In genomic region chr1:147211577-147211976, GRCh38 we compare ENCODE assay signal across 29 cellular contexts.
"Had no signal": no experiment of that assay in that cellular context is flagged by ENCODE, and none has a peak within 500 bp of the region (broad histone marks: within the 10 kb centered on the region; RNA-seq: fewer than 3 reads in every experiment).

No MANE protein-coding gene starts in this region.

- H3K27ac ChIP-seq: ascending aorta, breast epithelium, cardiac muscle cell, colonic mucosa, esophagus muscularis mucosa, foreskin keratinocyte, gastrocnemius medialis, heart left ventricle had no signal

- H3K4me1 ChIP-seq: ascending aorta, colonic mucosa, foreskin keratinocyte, gastrocnemius medialis had no signal

- H3K27me3 ChIP-seq: ascending aorta, breast epithelium, cardiac muscle cell, colonic mucosa, esophagus muscularis mucosa, foreskin keratinocyte, gastrocnemius medialis, heart left ventricle had no signal

- H3K9me3 ChIP-seq: ascending aorta, breast epithelium, colonic mucosa, esophagus muscularis mucosa, gastrocnemius medialis, heart left ventricle had no signal

- H3K9me3 Mint-ChIP-seq: activated CD4-positive, alpha-beta memory T cell treated with anti-CD3 and anti-CD28 coated beads for 36 hours; activated CD4-positive, alpha-beta T cell treated with anti-CD3 and anti-CD28 coated beads, Interleukin-2, amount 10 ng/mL, durations not matched to agents 24 days and 14 days; activated naive CD4-positive, alpha-beta T cell treated with anti-CD3 and anti-CD28 coated beads, Interleukin-2, amount 10 ng/mL, durations not matched to agents 7 days and 5 days; activated naive CD4-positive, alpha-beta T cell treated with anti-CD3 and anti-CD28 coated beads, Interleukin-2, amount 50 U/mL, for 72 hours; activated naive CD8-positive, alpha-beta T cell treated with anti-CD3 and anti-CD28 coated beads, Interleukin-2, amount 10 ng/mL, durations not matched to agents 7 days and 5 days; activated T-cell treated with anti-CD3 and anti-CD28 coated beads, Interleukin-2, amount 50 U/mL, for 72 hours had no signal

- H3K4me3 Mint-ChIP-seq: activated CD4-positive, alpha-beta memory T cell treated with anti-CD3 and anti-CD28 coated beads for 36 hours; activated CD4-positive, alpha-beta T cell treated with anti-CD3 and anti-CD28 coated beads for 36 hours; activated CD4-positive, alpha-beta T cell treated with anti-CD3 and anti-CD28 coated beads, Interleukin-2, amount 10 ng/mL, durations not matched to agents 24 days and 14 days; activated CD8-positive, alpha-beta memory T cell treated with anti-CD3 and anti-CD28 coated beads, Interleukin-2, amount 10 ng/mL, durations not matched to agents 7 days and 5 days; activated CD8-positive, alpha-beta T cell treated with anti-CD3 and anti-CD28 coated beads, Interleukin-2, amount 10 ng/mL, durations not matched to agents 7 days and 5 days; activated naive CD4-positive, alpha-beta T cell treated with anti-CD3 and anti-CD28 coated beads, Interleukin-2, amount 10 ng/mL, durations not matched to agents 7 days and 5 days; activated naive CD8-positive, alpha-beta T cell treated with anti-CD3 and anti-CD28 coated beads, Interleukin-2, amount 10 ng/mL, durations not matched to agents 7 days and 5 days; activated T-cell treated with anti-CD3 and anti-CD28 coated beads, Interleukin-2, amount 50 U/mL, for 72 hours; brain had no signal

- H3K27ac Mint-ChIP-seq: activated CD4-positive, alpha-beta memory T cell treated with anti-CD3 and anti-CD28 coated beads for 36 hours; activated CD4-positive, alpha-beta T cell treated with anti-CD3 and anti-CD28 coated beads for 36 hours; activated CD4-positive, alpha-beta T cell treated with anti-CD3 and anti-CD28 coated beads, Interleukin-2, amount 10 ng/mL, durations not matched to agents 24 days and 14 days; activated CD8-positive, alpha-beta memory T cell treated with anti-CD3 and anti-CD28 coated beads, Interleukin-2, amount 10 ng/mL, durations not matched to agents 7 days and 5 days; activated CD8-positive, alpha-beta T cell treated with anti-CD3 and anti-CD28 coated beads, Interleukin-2, amount 10 ng/mL, durations not matched to agents 7 days and 5 days; activated naive CD4-positive, alpha-beta T cell treated with anti-CD3 and anti-CD28 coated beads, Interleukin-2, amount 10 ng/mL, durations not matched to agents 7 days and 5 days; activated naive CD4-positive, alpha-beta T cell treated with anti-CD3 and anti-CD28 coated beads, Interleukin-2, amount 50 U/mL, for 72 hours; activated naive CD8-positive, alpha-beta T cell treated with anti-CD3 and anti-CD28 coated beads, Interleukin-2, amount 10 ng/mL, durations not matched to agents 7 days and 5 days; activated T-cell treated with anti-CD3 and anti-CD28 coated beads, Interleukin-2, amount 50 U/mL, for 72 hours; brain had no signal

- H3K4me3 ChIP-seq: ascending aorta, breast epithelium, cardiac muscle cell, colonic mucosa, esophagus muscularis mucosa, gastrocnemius medialis, heart left ventricle had no signal

- H3K4me1 Mint-ChIP-seq: activated CD4-positive, alpha-beta T cell treated with anti-CD3 and anti-CD28 coated beads for 36 hours; activated CD4-positive, alpha-beta T cell treated with anti-CD3 and anti-CD28 coated beads, Interleukin-2, amount 10 ng/mL, durations not matched to agents 24 days and 14 days; activated CD8-positive, alpha-beta memory T cell treated with anti-CD3 and anti-CD28 coated beads, Interleukin-2, amount 10 ng/mL, durations not matched to agents 7 days and 5 days; activated naive CD4-positive, alpha-beta T cell treated with anti-CD3 and anti-CD28 coated beads, Interleukin-2, amount 10 ng/mL, durations not matched to agents 7 days and 5 days; activated naive CD8-positive, alpha-beta T cell treated with anti-CD3 and anti-CD28 coated beads, Interleukin-2, amount 10 ng/mL, durations not matched to agents 7 days and 5 days; brain had no signal

- H3K27me3 Mint-ChIP-seq: activated CD4-positive, alpha-beta memory T cell treated with anti-CD3 and anti-CD28 coated beads for 36 hours; activated CD4-positive, alpha-beta T cell treated with anti-CD3 and anti-CD28 coated beads for 36 hours; activated CD8-positive, alpha-beta memory T cell treated with anti-CD3 and anti-CD28 coated beads, Interleukin-2, amount 10 ng/mL, durations not matched to agents 7 days and 5 days; activated naive CD8-positive, alpha-beta T cell treated with anti-CD3 and anti-CD28 coated beads, Interleukin-2, amount 10 ng/mL, durations not matched to agents 7 days and 5 days; brain had no signal

- H3K36me3 Mint-ChIP-seq: activated CD4-positive, alpha-beta memory T cell treated with anti-CD3 and anti-CD28 coated beads for 36 hours; activated CD8-positive, alpha-beta memory T cell treated with anti-CD3 and anti-CD28 coated beads, Interleukin-2, amount 10 ng/mL, durations not matched to agents 7 days and 5 days; activated naive CD4-positive, alpha-beta T cell treated with anti-CD3 and anti-CD28 coated beads, Interleukin-2, amount 10 ng/mL, durations not matched to agents 7 days and 5 days; activated naive CD4-positive, alpha-beta T cell treated with anti-CD3 and anti-CD28 coated beads, Interleukin-2, amount 50 U/mL, for 72 hours; brain had no signal

- ATAC-seq: activated CD4-positive, alpha-beta T cell treated with anti-CD3 and anti-CD28 coated beads for 36 hours; activated CD8-positive, alpha-beta memory T cell treated with anti-CD3 and anti-CD28 coated beads, Interleukin-2, amount 10 ng/mL, durations not matched to agents 7 days and 5 days; activated CD8-positive, alpha-beta T cell treated with anti-CD3 and anti-CD28 coated beads, Interleukin-2, amount 10 ng/mL, durations not matched to agents 7 days and 5 days; activated naive CD4-positive, alpha-beta T cell treated with anti-CD3 and anti-CD28 coated beads, Interleukin-2, amount 50 U/mL, for 72 hours; activated T-cell treated with anti-CD3 and anti-CD28 coated beads, Interleukin-2, amount 50 U/mL, for 72 hours; foreskin keratinocyte; gastrocnemius medialis; heart left ventricle had no signal

- DNase-seq: activated CD4-positive, alpha-beta memory T cell treated with anti-CD3 and anti-CD28 coated beads for 36 hours; activated CD4-positive, alpha-beta T cell treated with anti-CD3 and anti-CD28 coated beads for 36 hours; activated CD4-positive, alpha-beta T cell treated with anti-CD3 and anti-CD28 coated beads, Interleukin-2, amount 10 ng/mL, durations not matched to agents 24 days and 14 days; activated CD4-positive, CD25-positive, alpha-beta regulatory T cell; activated CD4-positive, CD25-positive, alpha-beta regulatory T cell treated with anti-CD3 and anti-CD28 coated beads, Interleukin-2, amount 50 U/mL, for 72 hours; activated CD8-positive, alpha-beta memory T cell treated with anti-CD3 and anti-CD28 coated beads, Interleukin-2, amount 10 ng/mL, durations not matched to agents 7 days and 5 days; activated CD8-positive, alpha-beta memory T cell treated with anti-CD3 and anti-CD28 coated beads, Interleukin-2, amount 50 U/mL, for 4 hours; activated CD8-positive, alpha-beta T cell treated with anti-CD3 and anti-CD28 coated beads, Interleukin-2, amount 10 ng/mL, durations not matched to agents 7 days and 5 days; activated gamma-delta T cell; activated naive CD4-positive, alpha-beta T cell; activated naive CD4-positive, alpha-beta T cell treated with anti-CD3 and anti-CD28 coated beads, Interleukin-2, amount 10 ng/mL, durations not matched to agents 7 days and 5 days; activated naive CD8-positive, alpha-beta T cell treated with anti-CD3 and anti-CD28 coated beads, Interleukin-2, amount 10 ng/mL, durations not matched to agents 7 days and 5 days; activated T-cell treated with anti-CD3 and anti-CD28 coated beads, Interleukin-2, amount 50 U/mL, for 1 hour; activated T-cell treated with anti-CD3 and anti-CD28 coated beads, Interleukin-2, amount 50 U/mL, for 72 hours; central memory CD4-positive, alpha-beta T cell; cerebellar nuclear complex; colonic mucosa; effector memory CD4-positive, alpha-beta T cell; foreskin keratinocyte; gastrocnemius medialis; glutamatergic neuron; heart left ventricle; T-helper 2 cell had no signal

- H3K36me3 ChIP-seq: breast epithelium, cardiac muscle cell, colonic mucosa, gastrocnemius medialis had no signal
